ENCODE assay signal across 2 cellular contexts in the genomic region with DNA sequence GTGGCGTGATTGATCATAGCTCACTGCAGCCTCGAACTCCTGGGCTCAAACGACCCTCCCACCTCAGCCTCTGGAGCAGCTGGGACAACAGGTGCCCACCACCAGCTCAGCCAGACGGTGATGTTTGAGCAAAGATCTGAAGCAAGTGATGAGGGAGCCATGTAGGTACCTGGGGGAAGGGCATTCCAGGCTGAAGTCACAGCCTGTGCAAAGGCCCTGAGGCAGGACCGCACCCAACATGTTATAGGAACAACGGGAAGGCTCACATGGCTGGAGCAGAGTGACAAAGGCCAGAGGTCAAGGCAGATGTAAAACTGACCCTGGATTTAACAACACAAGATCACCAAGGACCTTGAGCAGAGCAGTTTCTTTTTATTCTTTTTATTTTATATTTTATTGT.
TF ChIP-seq lines count a peak whose summit lies in the region.

No MANE protein-coding gene starts in this region.

TF ChIP-seq in HepG2, 621 proteins besides CTCF, POLR2A, EP300 and RAD21:
- no peak for TF ChIP-seq AKAP8 (CRISPR knock-in tag; IDR thresholded peaks at IDR 0.05)
- TF ChIP-seq, protein P1, sequence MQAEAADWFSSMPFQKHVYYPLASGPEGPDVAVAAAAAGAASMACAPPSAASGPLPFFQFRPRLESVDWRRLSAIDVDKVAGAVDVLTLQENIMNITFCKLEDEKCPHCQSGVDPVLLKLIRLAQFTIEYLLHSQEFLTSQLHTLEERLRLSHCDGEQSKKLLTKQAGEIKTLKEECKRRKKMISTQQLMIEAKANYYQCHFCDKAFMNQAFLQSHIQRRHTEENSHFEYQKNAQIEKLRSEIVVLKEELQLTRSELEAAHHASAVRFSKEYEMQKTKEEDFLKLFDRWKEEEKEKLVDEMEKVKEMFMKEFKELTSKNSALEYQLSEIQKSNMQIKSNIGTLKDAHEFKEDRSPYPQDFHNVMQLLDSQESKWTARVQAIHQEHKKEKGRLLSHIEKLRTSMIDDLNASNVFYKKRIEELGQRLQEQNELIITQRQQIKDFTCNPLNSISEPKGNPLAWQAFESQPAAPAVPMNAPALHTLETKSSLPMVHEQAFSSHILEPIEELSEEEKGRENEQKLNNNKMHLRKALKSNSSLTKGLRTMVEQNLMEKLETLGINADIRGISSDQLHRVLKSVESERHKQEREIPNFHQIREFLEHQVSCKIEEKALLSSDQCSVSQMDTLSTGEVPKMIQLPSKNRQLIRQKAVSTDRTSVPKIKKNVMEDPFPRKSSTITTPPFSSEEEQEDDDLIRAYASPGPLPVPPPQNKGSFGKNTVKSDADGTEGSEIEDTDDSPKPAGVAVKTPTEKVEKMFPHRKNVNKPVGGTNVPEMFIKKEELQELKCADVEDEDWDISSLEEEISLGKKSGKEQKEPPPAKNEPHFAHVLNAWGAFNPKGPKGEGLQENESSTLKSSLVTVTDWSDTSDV (CRISPR knock-in tag; IDR thresholded peaks at IDR 0.05) = no peak
- TF ChIP-seq, protein P2, sequence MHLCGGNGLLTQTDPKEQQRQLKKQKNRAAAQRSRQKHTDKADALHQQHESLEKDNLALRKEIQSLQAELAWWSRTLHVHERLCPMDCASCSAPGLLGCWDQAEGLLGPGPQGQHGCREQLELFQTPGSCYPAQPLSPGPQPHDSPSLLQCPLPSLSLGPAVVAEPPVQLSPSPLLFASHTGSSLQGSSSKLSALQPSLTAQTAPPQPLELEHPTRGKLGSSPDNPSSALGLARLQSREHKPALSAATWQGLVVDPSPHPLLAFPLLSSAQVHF (CRISPR knock-in tag; IDR thresholded peaks at IDR 0.05) = no peak
- TF ChIP-seq ZMYM3 (CRISPR knock-in tag; IDR thresholded peaks at IDR 0.05) = peak; percentile 88
- TF ChIP-seq ADNP (CRISPR knock-in tag; IDR thresholded peaks at IDR 0.05) = 0 out of 2 replicates have a peak, but pooled peaks have one; percentile 14
- TF ChIP-seq, protein P3, sequence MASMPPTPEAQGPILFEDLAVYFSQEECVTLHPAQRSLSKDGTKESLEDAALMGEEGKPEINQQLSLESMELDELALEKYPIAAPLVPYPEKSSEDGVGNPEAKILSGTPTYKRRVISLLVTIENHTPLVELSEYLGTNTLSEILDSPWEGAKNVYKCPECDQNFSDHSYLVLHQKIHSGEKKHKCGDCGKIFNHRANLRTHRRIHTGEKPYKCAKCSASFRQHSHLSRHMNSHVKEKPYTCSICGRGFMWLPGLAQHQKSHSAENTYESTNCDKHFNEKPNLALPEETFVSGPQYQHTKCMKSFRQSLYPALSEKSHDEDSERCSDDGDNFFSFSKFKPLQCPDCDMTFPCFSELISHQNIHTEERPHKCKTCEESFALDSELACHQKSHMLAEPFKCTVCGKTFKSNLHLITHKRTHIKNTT (CRISPR knock-in tag; IDR thresholded peaks at IDR 0.05) = no peak
- TF ChIP-seq, protein P4, sequence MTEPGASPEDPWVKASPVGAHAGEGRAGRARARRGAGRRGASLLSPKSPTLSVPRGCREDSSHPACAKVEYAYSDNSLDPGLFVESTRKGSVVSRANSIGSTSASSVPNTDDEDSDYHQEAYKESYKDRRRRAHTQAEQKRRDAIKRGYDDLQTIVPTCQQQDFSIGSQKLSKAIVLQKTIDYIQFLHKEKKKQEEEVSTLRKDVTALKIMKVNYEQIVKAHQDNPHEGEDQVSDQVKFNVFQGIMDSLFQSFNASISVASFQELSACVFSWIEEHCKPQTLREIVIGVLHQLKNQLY (CRISPR knock-in tag; IDR thresholded peaks at IDR 0.05) = no peak

TF ChIP-seq in K562, 482 proteins besides CTCF, POLR2A, EP300 and RAD21:
- TF ChIP-seq CBX1 (IDR thresholded peaks at IDR 0.05; ENCODE audit: low read depth) = 0 out of 2 replicates have a peak, but pooled peaks have one; percentile 12
- TF ChIP-seq, protein P5, sequence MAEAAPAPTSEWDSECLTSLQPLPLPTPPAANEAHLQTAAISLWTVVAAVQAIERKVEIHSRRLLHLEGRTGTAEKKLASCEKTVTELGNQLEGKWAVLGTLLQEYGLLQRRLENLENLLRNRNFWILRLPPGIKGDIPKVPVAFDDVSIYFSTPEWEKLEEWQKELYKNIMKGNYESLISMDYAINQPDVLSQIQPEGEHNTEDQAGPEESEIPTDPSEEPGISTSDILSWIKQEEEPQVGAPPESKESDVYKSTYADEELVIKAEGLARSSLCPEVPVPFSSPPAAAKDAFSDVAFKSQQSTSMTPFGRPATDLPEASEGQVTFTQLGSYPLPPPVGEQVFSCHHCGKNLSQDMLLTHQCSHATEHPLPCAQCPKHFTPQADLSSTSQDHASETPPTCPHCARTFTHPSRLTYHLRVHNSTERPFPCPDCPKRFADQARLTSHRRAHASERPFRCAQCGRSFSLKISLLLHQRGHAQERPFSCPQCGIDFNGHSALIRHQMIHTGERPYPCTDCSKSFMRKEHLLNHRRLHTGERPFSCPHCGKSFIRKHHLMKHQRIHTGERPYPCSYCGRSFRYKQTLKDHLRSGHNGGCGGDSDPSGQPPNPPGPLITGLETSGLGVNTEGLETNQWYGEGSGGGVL (CRISPR knock-in tag; IDR thresholded peaks at IDR 0.05) = no peak
- no peak for TF ChIP-seq ZBTB17 (CRISPR knock-in tag; IDR thresholded peaks at IDR 0.05)
- no peak for TF ChIP-seq SRSF9 (IDR thresholded peaks at IDR 0.05; ENCODE audit: borderline replicate concordance, low read depth, low read length)
- peak; percentile 73; the same call in 1 of the 2 replicates for TF ChIP-seq BCOR (IDR thresholded peaks at IDR 0.05)
- TF ChIP-seq, protein P6, sequence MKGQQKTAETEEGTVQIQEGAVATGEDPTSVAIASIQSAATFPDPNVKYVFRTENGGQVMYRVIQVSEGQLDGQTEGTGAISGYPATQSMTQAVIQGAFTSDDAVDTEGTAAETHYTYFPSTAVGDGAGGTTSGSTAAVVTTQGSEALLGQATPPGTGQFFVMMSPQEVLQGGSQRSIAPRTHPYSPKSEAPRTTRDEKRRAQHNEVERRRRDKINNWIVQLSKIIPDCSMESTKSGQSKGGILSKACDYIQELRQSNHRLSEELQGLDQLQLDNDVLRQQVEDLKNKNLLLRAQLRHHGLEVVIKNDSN (CRISPR knock-in tag; IDR thresholded peaks at IDR 0.05) = peak; percentile 40; the same call in 1 of the 2 replicates
- 0 out of 2 replicates have a peak, but pooled peaks have one; percentile 62 for TF ChIP-seq PTBP1 (IDR thresholded peaks at IDR 0.05; ENCODE audit: low read depth, low read length)
- peak; percentile 81; the same call in 1 of the 2 replicates for TF ChIP-seq SMARCA5 (IDR thresholded peaks at IDR 0.05)
- peak; percentile 40 to 46; a peak in 2 of 4 replicates for TF ChIP-seq KDM1A (IDR thresholded peaks at IDR 0.05)
- TF ChIP-seq RCOR1 (IDR thresholded peaks at IDR 0.05; ENCODE audit: borderline replicate concordance in 1 of 2, low read depth in 2 of 2, low read length in 2 of 2) = peak in 1 of 2 experiments; percentile 51; a peak in 1 of 4 replicates
- no peak for TF ChIP-seq RAD51 (IDR thresholded peaks at IDR 0.05; ENCODE audit: borderline replicate concordance, low read depth)
- TF ChIP-seq RBM25 (IDR thresholded peaks at IDR 0.05; ENCODE audit: low read depth, low read length, severe bottlenecking) = peak; percentile 92
